1 cellular context compared by ENCODE assay signal in genomic region chr14:22929104-22929847, GRCh38.
TF ChIP-seq lines count a peak whose summit lies in the region.

PRMT5 (minus strand) TSS chr14:22929376; CDS start chr14:22929361, 15 bp downstream.

TF ChIP-seq in HepG2, 621 proteins besides CTCF, POLR2A, EP300 and RAD21 (continued from another document):
- TF ChIP-seq ZNF770 (CRISPR knock-in tag; IDR thresholded peaks at IDR 0.05), result peak; percentile 67
- peak; percentile 97 for TF ChIP-seq ZNF510 (CRISPR knock-in tag; IDR thresholded peaks at IDR 0.05; ENCODE audit: low read depth)
- TF ChIP-seq ZNF788 (CRISPR knock-in tag; IDR thresholded peaks at IDR 0.05; ENCODE audit: borderline replicate concordance), result peak; percentile 98
- peak; percentile 32 for TF ChIP-seq ARNTL (CRISPR knock-in tag; IDR thresholded peaks at IDR 0.05)
- TF ChIP-seq ZSCAN5A (CRISPR knock-in tag; IDR thresholded peaks at IDR 0.05; ENCODE audit: borderline replicate concordance), result peak; percentile 93
- TF ChIP-seq ZNF501 (CRISPR knock-in tag; IDR thresholded peaks at IDR 0.05), result peak; percentile 98
- TF ChIP-seq PAXIP1 (CRISPR knock-in tag; conservative IDR thresholded peaks at IDR 0.05), result peak; percentile 85; the same call in 1 of the 2 replicates
- peak; percentile 74 for TF ChIP-seq ZSCAN20 (CRISPR knock-in tag; IDR thresholded peaks at IDR 0.05; ENCODE audit: borderline replicate concordance)
- TF ChIP-seq ZNF33A (CRISPR knock-in tag; IDR thresholded peaks at IDR 0.05; ENCODE audit: borderline replicate concordance), result no peak
- peak; percentile 100 for TF ChIP-seq MYC (CRISPR knock-in tag; IDR thresholded peaks at IDR 0.05; ENCODE audit: borderline replicate concordance)
- TF ChIP-seq DPF2 (CRISPR knock-in tag; IDR thresholded peaks at IDR 0.05; ENCODE audit: borderline replicate concordance, low read depth), result no peak; the same call in 1 of the 2 replicates
- TF ChIP-seq YY1 (IDR thresholded peaks at IDR 0.05; ENCODE audit: insufficient read depth, insufficient replicate concordance, low read depth, low read length), result peak; percentile 99
- TF ChIP-seq TEF (CRISPR knock-in tag; IDR thresholded peaks at IDR 0.05), result peak; percentile 95
- TF ChIP-seq ZNF383 (CRISPR knock-in tag; IDR thresholded peaks at IDR 0.05; ENCODE audit: borderline replicate concordance), result peak; percentile 98; the same call in 1 of the 2 replicates
- peak; percentile 94 for TF ChIP-seq ZSCAN30 (CRISPR knock-in tag; IDR thresholded peaks at IDR 0.05)
- TF ChIP-seq NFATC3 (CRISPR knock-in tag; IDR thresholded peaks at IDR 0.05), result peak; percentile 87
- TF ChIP-seq THYN1 (CRISPR knock-in tag; IDR thresholded peaks at IDR 0.05; ENCODE audit: borderline replicate concordance, low read depth), result no peak; the same call in 1 of the 2 replicates
- peak; percentile 93; the same call in 1 of the 2 replicates for TF ChIP-seq IRX3 (CRISPR knock-in tag; IDR thresholded peaks at IDR 0.05; ENCODE audit: borderline replicate concordance, low read depth)
- peak; percentile 98 for TF ChIP-seq ZNF280D (CRISPR knock-in tag; IDR thresholded peaks at IDR 0.05)
- TF ChIP-seq KLF12 (CRISPR knock-in tag; IDR thresholded peaks at IDR 0.05; ENCODE audit: borderline replicate concordance), result peak; percentile 99
- TF ChIP-seq NFRKB (IDR thresholded peaks at IDR 0.05), result peak; percentile 93
- TF ChIP-seq ZNF335 (CRISPR knock-in tag; IDR thresholded peaks at IDR 0.05), result peak; percentile 92
- TF ChIP-seq HBP1 (CRISPR knock-in tag; IDR thresholded peaks at IDR 0.05; ENCODE audit: low read depth), result peak; percentile 95
- peak; percentile 85; the same call in 1 of the 2 replicates for TF ChIP-seq ZFX (CRISPR knock-in tag; IDR thresholded peaks at IDR 0.05; ENCODE audit: low read depth)
- peak; percentile 96 for TF ChIP-seq ATAD3A (CRISPR knock-in tag; IDR thresholded peaks at IDR 0.05)
- peak; percentile 88 for TF ChIP-seq CREB1 (IDR thresholded peaks at IDR 0.05)
- TF ChIP-seq CREB1 (CRISPR knock-in tag; IDR thresholded peaks at IDR 0.05), result no peak
- TF ChIP-seq SIX1 (CRISPR knock-in tag; IDR thresholded peaks at IDR 0.05; ENCODE audit: borderline replicate concordance), result peak; percentile 78; the same call in 1 of the 2 replicates
- TF ChIP-seq ZNF354B (CRISPR knock-in tag; IDR thresholded peaks at IDR 0.05), result peak; percentile 55; the same call in 1 of the 2 replicates
- TF ChIP-seq STAT5B (CRISPR knock-in tag; IDR thresholded peaks at IDR 0.05), result peak; percentile 99
- peak; percentile 98 for TF ChIP-seq ZNF180 (CRISPR knock-in tag; IDR thresholded peaks at IDR 0.05; ENCODE audit: borderline replicate concordance, low read depth)
- TF ChIP-seq DMAP1 (CRISPR knock-in tag; IDR thresholded peaks at IDR 0.05), result peak; percentile 100
- no peak; the same call in 1 of the 2 replicates for TF ChIP-seq CENPT (CRISPR knock-in tag; IDR thresholded peaks at IDR 0.05; ENCODE audit: low read depth)
- TF ChIP-seq ZNF12 (CRISPR knock-in tag; IDR thresholded peaks at IDR 0.05), result peak; percentile 93
- peak; percentile 89; the same call in 1 of the 2 replicates for TF ChIP-seq IRF1 (CRISPR knock-in tag; IDR thresholded peaks at IDR 0.05; ENCODE audit: low read depth)
- peak; percentile 79; the same call in 1 of the 2 replicates for TF ChIP-seq AKAP8 (CRISPR knock-in tag; IDR thresholded peaks at IDR 0.05)
- peak; percentile 78; the same call in 1 of the 2 replicates for TF ChIP-seq ZNF576 (CRISPR knock-in tag; IDR thresholded peaks at IDR 0.05)
- TF ChIP-seq ZNF713 (CRISPR knock-in tag; IDR thresholded peaks at IDR 0.05), result peak; percentile 86; the same call in 1 of the 2 replicates
- TF ChIP-seq POGZ (CRISPR knock-in tag; IDR thresholded peaks at IDR 0.05), result peak; percentile 97
- peak; percentile 60; the same call in 1 of the 2 replicates for TF ChIP-seq HNF4G (IDR thresholded peaks at IDR 0.05; ENCODE audit: borderline replicate concordance, low read depth, low read length)
- peak; percentile 21; the same call in 1 of the 2 replicates for TF ChIP-seq HNF4G (CRISPR knock-in tag; IDR thresholded peaks at IDR 0.05; ENCODE audit: borderline replicate concordance, low read depth)
- TF ChIP-seq HDAC2 (CRISPR knock-in tag; IDR thresholded peaks at IDR 0.05), result peak; percentile 96
- TF ChIP-seq HNRNPH1 (optimal IDR thresholded peaks at IDR 0.05; ENCODE audit: low read depth, low read length), result peak; percentile 68
- TF ChIP-seq ZBTB46 (CRISPR knock-in tag; IDR thresholded peaks at IDR 0.05; ENCODE audit: borderline replicate concordance), result peak; percentile 53; the same call in 1 of the 2 replicates
- peak; percentile 99 for TF ChIP-seq CBX1 (IDR thresholded peaks at IDR 0.05; ENCODE audit: low read depth)
- peak; percentile 88 for TF ChIP-seq MEIS2 (CRISPR knock-in tag; IDR thresholded peaks at IDR 0.05)
